In genomic region chr19:43675269-43675879, GRCh38 we compare ENCODE assay signal across 8 cellular contexts. TPM values are rescaled to one million over a fixed set of nuclear protein-coding genes. Genes with fewer than 3 reads are reported as not detected.
DNase-seq lines count a peak whose midpoint lies in the region; ATAC-seq and TF ChIP-seq lines count a peak whose summit lies in the region.

No MANE protein-coding gene starts in this region.

- TF ChIP-seq CTCF in mucosa of descending colon (IDR thresholded peaks at IDR 0.05): no peak

- peaks cover 12% of the 10 kb centered on the region for H3K4me1 Mint-ChIP-seq in activated T-helper 2 cell treated with anti-CD3 and anti-CD28 coated beads, Interferon-gamma antibody, Interleukin-2, Interleukin-4, amounts not matched to agents 10 μg/mL and 5 μg/mL and 100 μg/mL, durations not matched to agents 14 hours and 24 hours and 36 hours (ENCODE audit: low read depth)

- ATAC-seq in HG02798 (IDR thresholded peaks at IDR 0.05; ENCODE audit: poor library complexity, unreplicated experiment) (peak; percentile 43), mucosa of descending colon (peak; percentile 90)

- H3K4me1 ChIP-seq in mucosa of descending colon (ENCODE audit: low read depth): peaks cover 7% of the 10 kb centered on the region

- H3K4me3 ChIP-seq in mucosa of descending colon: no peak overlapping the region

- in situ Hi-C loops in Caki2 (cut with HindIII; ENCODE audit: low pct_unique_long_range_greater_than_20kb, low sequenced_read_pairs): no loop called here

- H3K27ac Mint-ChIP-seq in activated T-helper 2 cell treated with anti-CD3 and anti-CD28 coated beads, Interferon-gamma antibody, Interleukin-2, Interleukin-4, amounts not matched to agents 10 μg/mL and 5 μg/mL and 100 μg/mL, durations not matched to agents 14 hours and 24 hours and 36 hours: peak overlapping the region; percentile 28

- H3K36me3 Mint-ChIP-seq in activated T-helper 2 cell treated with anti-CD3 and anti-CD28 coated beads, Interferon-gamma antibody, Interleukin-2, Interleukin-4, amounts not matched to agents 10 μg/mL and 5 μg/mL and 100 μg/mL, durations not matched to agents 14 hours and 24 hours and 36 hours (ENCODE audit: low read depth): no peaks in the 10 kb centered on the region

- no peaks in the 10 kb centered on the region for H3K9me3 ChIP-seq in mucosa of descending colon

- peak overlapping the region; percentile 1 for H3K4me3 Mint-ChIP-seq in activated T-helper 2 cell treated with anti-CD3 and anti-CD28 coated beads, Interferon-gamma antibody, Interleukin-2, Interleukin-4, amounts not matched to agents 10 μg/mL and 5 μg/mL and 100 μg/mL, durations not matched to agents 14 hours and 24 hours and 36 hours (ENCODE audit: low read depth)

- no peaks in the 10 kb centered on the region for H3K36me3 ChIP-seq in mucosa of descending colon (ENCODE audit: low read depth)

- intact Hi-C loops in activated T-helper 2 cell treated with anti-CD3 and anti-CD28 coated beads, Interferon-gamma antibody, Interleukin-2, Interleukin-4, amounts not matched to agents 10 μg/mL and 5 μg/mL and 100 μg/mL, durations not matched to agents 14 hours and 24 hours and 36 hours (cut with micrococcal nuclease): loop anchor here (5.0 kb wide), 1 partner anchor 42 kb away; the partner anchor contains the start of gene IRGC
- intact Hi-C loops in mucosa of descending colon (cut with DNase I, micrococcal nuclease): no loop called here

- peak; percentile 86 for DNase-seq in Caki2 (ENCODE audit: low read depth)
- no peak for DNase-seq in activated T-helper 2 cell treated with anti-CD3 and anti-CD28 coated beads, Interferon-gamma antibody, Interleukin-2, Interleukin-4, amounts not matched to agents 10 μg/mL and 5 μg/mL and 100 μg/mL, durations not matched to agents 14 hours and 24 hours and 36 hours (ENCODE audit: low spot score)
- peak; percentile 80 to 90 (median 87) for DNase-seq in mucosa of descending colon
- no peak for DNase-seq in stimulated activated CD4-positive, alpha-beta T cell treated with anti-CD3 and anti-CD28 coated beads, Interleukin-15, amount 100 ng/mL, for 24 hours
- no peak for DNase-seq in cerebellar nuclear complex (lab: John Stamatoyannopoulos, UW)
- DNase-seq in AML-193 (lab: John Stamatoyannopoulos, UW): no peak
- no peak for DNase-seq in anterior cingulate cortex (lab: John Stamatoyannopoulos, UW)

- no peaks in the 10 kb centered on the region for H3K9me3 Mint-ChIP-seq in activated T-helper 2 cell treated with anti-CD3 and anti-CD28 coated beads, Interferon-gamma antibody, Interleukin-2, Interleukin-4, amounts not matched to agents 10 μg/mL and 5 μg/mL and 100 μg/mL, durations not matched to agents 14 hours and 24 hours and 36 hours

- peaks cover 6% of the 10 kb centered on the region for H3K27me3 Mint-ChIP-seq in activated T-helper 2 cell treated with anti-CD3 and anti-CD28 coated beads, Interferon-gamma antibody, Interleukin-2, Interleukin-4, amounts not matched to agents 10 μg/mL and 5 μg/mL and 100 μg/mL, durations not matched to agents 14 hours and 24 hours and 36 hours (ENCODE audit: low read depth)

RNA-seq across cellular contexts. Expression of gene PLAUR, which starts 5.4 kb away (rescaled TPM):
- 43.4 and 82.3 TPM in 2 replicates for total RNA-seq in Caki2 (2014; rRNA removed; shearing (Covaris generic); ENCODE audit: low replicate concordance)
- 19.9 and 21.2 TPM in 2 replicates for total RNA-seq in activated T-helper 2 cell treated with anti-CD3 and anti-CD28 coated beads, Interferon-gamma antibody, Interleukin-2, Interleukin-4, amounts not matched to agents 10 μg/mL and 5 μg/mL and 100 μg/mL, durations not matched to agents 14 hours and 24 hours and 36 hours
- total RNA-seq in mucosa of descending colon: 100 to 1,000 TPM in 1 of 3 donors, 10 to 100 TPM in 2; 62.0 to 100 (median 75.1) TPM

RNA-seq across cellular contexts. Expression of gene CADM4, which starts 35.7 kb away (rescaled TPM):
- total RNA-seq in Caki2 (2014; rRNA removed; shearing (Covaris generic); ENCODE audit: low replicate concordance): 15.0 and 16.7 TPM in 2 replicates
- total RNA-seq in activated T-helper 2 cell treated with anti-CD3 and anti-CD28 coated beads, Interferon-gamma antibody, Interleukin-2, Interleukin-4, amounts not matched to agents 10 μg/mL and 5 μg/mL and 100 μg/mL, durations not matched to agents 14 hours and 24 hours and 36 hours: 0.39 and 0.44 TPM in 2 replicates
- 10 to 100 TPM in 1 of 3 donors, 1 to 10 TPM in 2; 1.2 to 26.2 (median 3.4) TPM for total RNA-seq in mucosa of descending colon

RNA-seq across cellular contexts. Expression of gene IRGC, which starts 40.5 kb away (rescaled TPM):
- total RNA-seq in Caki2 (2014; rRNA removed; shearing (Covaris generic); ENCODE audit: low replicate concordance): not detected in 2 replicates
- total RNA-seq in activated T-helper 2 cell treated with anti-CD3 and anti-CD28 coated beads, Interferon-gamma antibody, Interleukin-2, Interleukin-4, amounts not matched to agents 10 μg/mL and 5 μg/mL and 100 μg/mL, durations not matched to agents 14 hours and 24 hours and 36 hours: not detected in 2 replicates
- total RNA-seq in mucosa of descending colon: not detected

RNA-seq across cellular contexts. Expression of gene ZNF428, which starts 55.9 kb away (rescaled TPM):
- 125 and 136 TPM in 2 replicates for total RNA-seq in Caki2 (2014; rRNA removed; shearing (Covaris generic); ENCODE audit: low replicate concordance)
- 17.7 and 19.1 TPM in 2 replicates for total RNA-seq in activated T-helper 2 cell treated with anti-CD3 and anti-CD28 coated beads, Interferon-gamma antibody, Interleukin-2, Interleukin-4, amounts not matched to agents 10 μg/mL and 5 μg/mL and 100 μg/mL, durations not matched to agents 14 hours and 24 hours and 36 hours
- total RNA-seq in mucosa of descending colon: 10 to 100 TPM; 13.6 to 40.2 (median 19.4) TPM

Comparison
In these comparisons a context has a peak if more than half of its experiments do, and no peak if none do; other contexts are left out.
1. DNase-seq: peak in Caki2 (single experiment) and mucosa of descending colon (3 of 3); none in activated T-helper 2 cell treated with anti-CD3 and anti-CD28 coated beads, Interferon-gamma antibody, Interleukin-2, Interleukin-4, amounts not matched to agents 10 μg/mL and 5 μg/mL and 100 μg/mL, durations not matched to agents 14 hours and 24 hours and 36 hours (single experiment), stimulated activated CD4-positive, alpha-beta T cell treated with anti-CD3 and anti-CD28 coated beads, Interleukin-15, amount 100 ng/mL, for 24 hours (single experiment), cerebellar nuclear complex (0 of 2), AML-193 (0 of 2) and anterior cingulate cortex (0 of 58).